ENCODE assay signal across 2 cellular contexts in the genomic region with DNA sequence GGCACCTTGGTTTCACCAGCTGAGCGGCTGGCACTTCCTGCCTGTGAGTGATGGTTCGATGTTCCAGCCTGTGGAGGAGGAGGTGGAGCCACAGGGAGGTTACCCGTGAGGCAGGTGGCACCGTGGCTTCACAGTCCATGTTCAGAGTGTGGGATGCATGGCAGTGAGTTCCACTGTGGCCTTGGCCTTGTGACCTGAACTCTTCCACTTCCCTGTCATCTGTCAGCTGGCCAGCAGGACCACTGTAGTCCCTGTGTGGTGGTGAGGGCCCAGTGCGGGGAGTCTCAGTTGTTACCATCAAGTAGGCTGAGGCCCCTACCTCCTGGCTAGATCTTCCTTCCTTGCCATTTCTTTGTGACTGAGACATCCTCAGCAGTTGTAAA.
TF ChIP-seq lines count a peak whose summit lies in the region.

No MANE protein-coding gene starts in this region.

TF ChIP-seq in GM12891, 5 proteins besides CTCF, POLR2A, EP300 and RAD21:
- TF ChIP-seq PAX5 (IDR thresholded peaks at IDR 0.05; ENCODE audit: insufficient read depth, low read length, severe bottlenecking) (no peak), TAF1 (IDR thresholded peaks at IDR 0.05; ENCODE audit: low read depth, low read length) (no peak), POLR2AphosphoS5 (IDR thresholded peaks at IDR 0.05; ENCODE audit: low read depth, low read length) (no peak), POU2F2 (IDR thresholded peaks at IDR 0.05; ENCODE audit: low read depth, low read length) (no peak)

TF ChIP-seq in GM12878, 131 proteins besides CTCF, POLR2A, EP300 and RAD21:
- TF ChIP-seq MEF2A (IDR thresholded peaks at IDR 0.05; ENCODE audit: insufficient read depth, low read depth, low read length) = no peak
- TF ChIP-seq, protein P1, sequence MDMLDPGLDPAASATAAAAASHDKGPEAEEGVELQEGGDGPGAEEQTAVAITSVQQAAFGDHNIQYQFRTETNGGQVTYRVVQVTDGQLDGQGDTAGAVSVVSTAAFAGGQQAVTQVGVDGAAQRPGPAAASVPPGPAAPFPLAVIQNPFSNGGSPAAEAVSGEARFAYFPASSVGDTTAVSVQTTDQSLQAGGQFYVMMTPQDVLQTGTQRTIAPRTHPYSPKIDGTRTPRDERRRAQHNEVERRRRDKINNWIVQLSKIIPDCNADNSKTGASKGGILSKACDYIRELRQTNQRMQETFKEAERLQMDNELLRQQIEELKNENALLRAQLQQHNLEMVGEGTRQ (IDR thresholded peaks at IDR 0.05; ENCODE audit: borderline replicate concordance, low read depth, low read length) = no peak
